ENCODE assay signal across 8 cellular contexts in the genomic region with DNA sequence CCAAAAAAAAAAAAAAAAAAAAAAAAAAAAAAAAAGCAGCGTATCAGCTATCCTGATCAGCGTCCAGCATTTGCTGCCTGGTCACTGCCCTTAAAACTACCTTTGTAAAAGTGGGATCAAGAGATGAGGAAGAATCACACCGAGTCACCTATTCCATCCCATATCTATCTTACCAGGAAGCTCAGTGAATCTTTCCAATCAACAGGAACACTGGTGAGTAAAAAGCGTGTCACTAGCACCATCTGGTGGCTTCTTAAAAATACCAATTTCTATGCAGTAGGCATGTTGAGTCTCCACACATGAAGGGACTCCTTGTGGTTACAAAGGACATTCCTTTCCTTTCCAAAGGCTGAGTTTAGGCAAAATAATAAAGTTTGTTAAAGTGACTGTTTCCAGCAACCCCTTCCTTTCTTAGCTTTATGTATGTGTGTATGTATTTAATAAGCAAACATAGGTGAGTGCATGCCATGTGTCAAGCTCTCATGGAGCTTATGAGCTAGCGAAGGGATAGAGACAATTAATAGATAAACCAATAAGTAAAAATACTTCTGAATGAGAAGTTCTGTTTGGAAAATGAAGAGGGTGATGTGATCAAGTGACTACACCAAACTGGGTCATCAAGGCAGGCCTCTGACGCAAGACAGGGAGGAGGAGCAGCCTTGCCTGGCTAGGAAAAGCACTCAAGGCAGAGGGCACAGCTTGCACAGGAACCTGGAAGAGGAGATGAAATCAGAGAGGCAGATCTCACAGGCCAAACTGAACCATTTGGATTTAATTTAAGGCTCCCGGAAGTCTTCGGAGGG. TPM values are rescaled to one million over a fixed set of nuclear protein-coding genes. Genes with fewer than 3 reads are reported as not detected.
DNase-seq lines count a peak whose midpoint lies in the region; ATAC-seq, FAIRE-seq and TF ChIP-seq lines count a peak whose summit lies in the region.

No MANE protein-coding gene starts in this region.

- TF ChIP-seq CTCF in OCI-LY7 (conservative IDR thresholded peaks at IDR 0.05; ENCODE audit: low read length) (peak; percentile 89), coronary artery (IDR thresholded peaks at IDR 0.05) (peak; percentile 51), left lung (IDR thresholded peaks at IDR 0.05) (peak; percentile 65)

- CTCF ChIA-PET in OCI-LY7 (lab: Charles Lee; ENCODE audit: unreplicated experiment), result interaction anchor here (0.5 to 1.0 kb wide), 2 partner anchors 71 to 123 kb away, joined by 3 to 5 read pairs; no protein-coding TSS in a partner anchor

- H3K4me2 ChIP-seq in OCI-LY7 (ENCODE audit: low read length), result no peak overlapping the region

- no peaks in the 10 kb centered on the region for H3K4me1 ChIP-seq in OCI-LY7 (ENCODE audit: insufficient read depth, low read length, poor library complexity, severe bottlenecking)
- H3K4me1 ChIP-seq in left lung, result no peaks in the 10 kb centered on the region

- ATAC-seq in GM21381 (IDR thresholded peaks at IDR 0.05; ENCODE audit: unreplicated experiment) (peak; percentile 69), left lung (peak; percentile 95)

- H3K36me3 ChIP-seq in OCI-LY7 (ENCODE audit: insufficient read depth, low read length) (no peaks in the 10 kb centered on the region), left lung (no peaks in the 10 kb centered on the region)

- no peak overlapping the region for H2AFZ ChIP-seq in OCI-LY7 (ENCODE audit: low read length)

- no peaks in the 10 kb centered on the region for H4K20me1 ChIP-seq in OCI-LY7 (ENCODE audit: insufficient read depth, low read length)

- POLR2A ChIA-PET in OCI-LY7 (lab: Charles Lee), result interaction anchor here (0.5 kb wide), 1 partner anchor 784 kb away, joined by 4 read pairs; no protein-coding TSS in a partner anchor

- DNase-seq in DMS153 treated with DMSO at 0.1 percent for 48 hours (lab: John Stamatoyannopoulos, UW; ENCODE audit: unreplicated experiment) (peak; percentile 84), KG1 (lab: John Stamatoyannopoulos, UW) (peak; percentile 50), OCI-LY7 (ENCODE audit: low spot score) (peak; percentile 65), coronary artery (ENCODE audit: low spot score) (no peak), left lung (no peak), urothelium cell line (ENCODE audit: low spot score) (peak; percentile 57)
- no peak for DNase-seq in stimulated activated CD4-positive, alpha-beta T cell treated with anti-CD3 and anti-CD28 coated beads, Interleukin-1b, Interleukin-23, amount 100 ng/mL, for 48 hours

- no peak overlapping the region for H3K4me3 ChIP-seq in OCI-LY7 (ENCODE audit: low read depth, low read length, poor library complexity, severe bottlenecking)
- no peak overlapping the region for H3K4me3 ChIP-seq in coronary artery
- no peak overlapping the region for H3K4me3 ChIP-seq in left lung

- H3K9me3 ChIP-seq in OCI-LY7 (ENCODE audit: low read length), result no peaks in the 10 kb centered on the region
- no peaks in the 10 kb centered on the region for H3K9me3 ChIP-seq in left lung

- no peaks in the 10 kb centered on the region for H3K9me2 ChIP-seq in OCI-LY7 (ENCODE audit: insufficient read depth, low read length)

- H3K27me3 ChIP-seq in left lung, result no peaks in the 10 kb centered on the region

- H3K27ac ChIP-seq in OCI-LY7 (ENCODE audit: low read depth, low read length, poor library complexity, severe bottlenecking) (no peak overlapping the region), coronary artery (no peak overlapping the region), left lung (no peak overlapping the region)

- no TSS peak for BruUV-seq in OCI-LY7 (replicated peaks; lab: Mats Ljungman, UMichigan)

- no peak for FAIRE-seq in urothelium cell line (lab: Jason Lieb, UNC)

- no peaks in the 10 kb centered on the region for H3K79me2 ChIP-seq in OCI-LY7 (ENCODE audit: insufficient read depth, low read depth, low read length)

- intact Hi-C loops in OCI-LY7 (cut with micrococcal nuclease; ENCODE audit: unreplicated experiment) (loop anchor here (1.0 to 10.0 kb wide), 4 partner anchors 72 to 799 kb away; no protein-coding TSS in a partner anchor), left lung (cut with DNase I) (loop anchor here (2.0 to 10.0 kb wide), 2 partner anchors 72 kb away; no protein-coding TSS in a partner anchor)

RNA-seq across cellular contexts. Expression of gene TP53AIP1, which starts 13.9 kb away (rescaled TPM):
- total RNA-seq in OCI-LY7 (2014; rRNA removed; shearing (Covaris generic)), result not detected in 2 replicates
- total RNA-seq in OCI-LY7 (2022) (not detected in 2 replicates), left lung (under 1 TPM in 1 of 2 donors, not detected in 1; 0.39 TPM)

Comparison
In these comparisons a context has a peak if more than half of its experiments do, and no peak if none do; other contexts are left out.
1. DNase-seq: peak in DMS153 treated with DMSO at 0.1 percent for 48 hours (single experiment), KG1 (single experiment), OCI-LY7 (single experiment) and urothelium cell line (single experiment); none in coronary artery (single experiment), left lung (0 of 2) and stimulated activated CD4-positive, alpha-beta T cell treated with anti-CD3 and anti-CD28 coated beads, Interleukin-1b, Interleukin-23, amount 100 ng/mL, for 48 hours (single experiment).
2. Peak in every context shown above with its lines, with median percentiles within 50 percentile points of each other: CTCF ChIP-seq.